ENCODE assay signal across 20 cellular contexts in the genomic region with DNA sequence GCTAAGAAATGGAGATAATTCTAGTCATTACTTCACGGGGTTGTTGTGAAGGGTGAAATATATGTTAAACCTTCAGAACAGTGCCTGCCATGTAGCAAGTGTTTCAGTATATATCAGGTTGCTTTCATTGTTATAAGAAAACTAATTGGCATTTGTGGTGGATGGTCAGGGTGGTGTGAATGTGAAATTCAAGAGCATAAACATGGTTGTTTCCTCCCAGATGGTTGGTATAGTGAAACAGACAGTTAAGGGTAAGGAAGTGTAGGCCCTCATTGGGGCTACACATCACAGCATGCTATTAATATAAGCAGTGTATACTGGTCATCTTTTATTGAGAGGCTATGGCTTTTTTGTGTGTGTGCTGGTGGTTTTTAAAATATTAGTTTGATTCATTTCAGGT.
A peak's percentile ranks its signal among the peaks of the same experiment; 100 is the strongest.
DNase-seq lines count a peak whose midpoint lies in the region; ATAC-seq, FAIRE-seq and TF ChIP-seq lines count a peak whose summit lies in the region.
"Had no signal": no experiment of that assay in that cellular context is flagged by ENCODE, and none has a peak within 500 bp of the region (broad histone marks: within the 10 kb centered on the region; RNA-seq: fewer than 3 reads in every experiment).

No MANE protein-coding gene starts in this region.

- H3K27me3 Mint-ChIP-seq in stimulated activated naive B cell treated with anti-CD40 and anti-IgM and Interleukin-4, amounts not matched to agents 10 μg/mL and 1 μg/mL and 100 μg/mL, for 72 hours, result no peaks in the 10 kb centered on the region
- H3K27me3 Mint-ChIP-seq in activated CD4-positive, alpha-beta T cell treated with anti-CD3 and anti-CD28 coated beads for 36 hours, result no peaks in the 10 kb centered on the region
- H3K27me3 Mint-ChIP-seq: B cell had no signal

- peak overlapping the region; percentile 17 for H3K9ac ChIP-seq in Loucy (ENCODE audit: low read depth, low read length, poor library complexity, severe bottlenecking)
- H3K9ac ChIP-seq in GM12878 (ENCODE audit: control insufficient read depth, insufficient read depth, low read length), result no peak overlapping the region
- no peak overlapping the region for H3K9ac ChIP-seq in kidney (ENCODE audit: low read length in 2 of 2)

- H3K4me3 ChIP-seq in GM12865 (ENCODE audit: low read depth, low read length) (no peak overlapping the region), Loucy (ENCODE audit: low read length, poor library complexity, severe bottlenecking) (no peak overlapping the region), GM12878 (no peak overlapping the region), kidney (ENCODE audit: low read length in 2 of 2) (no peak overlapping the region)
- H3K4me3 ChIP-seq: HAP-1 had no signal

- CTCF ChIA-PET in GM12878 (lab: Yijun Ruan, JAX), result interaction anchor here (0.5 to 2.2 kb wide), 3 partner anchors 26 to 1624 kb away, joined by 3 to 6 read pairs (median 3); no protein-coding TSS in a partner anchor
- CTCF ChIA-PET in activated CD4-positive, alpha-beta T cell treated with anti-CD3 and anti-CD28 coated beads for 36 hours (lab: Charles Lee), result no interaction called here

- POLR2A ChIA-PET in GM12878 (lab: Charles Lee), result interaction anchor here (0.8 kb wide), 1 partner anchor 11 kb away, joined by 3 read pairs; no protein-coding TSS in a partner anchor
- POLR2A ChIA-PET in activated CD4-positive, alpha-beta T cell treated with anti-CD3 and anti-CD28 coated beads for 36 hours (lab: Charles Lee), result no interaction called here

- H3K4me2 ChIP-seq in Loucy (ENCODE audit: low read depth, low read length, poor library complexity, severe bottlenecking) (peak overlapping the region; percentile 47), GM12878 (ENCODE audit: control insufficient read depth, insufficient read depth) (no peak overlapping the region)

- H3K36me3 ChIP-seq in Loucy (ENCODE audit: insufficient read depth, low read length), result no peaks in the 10 kb centered on the region
- H3K36me3 ChIP-seq in GM12878 (ENCODE audit: control insufficient read depth in 2 of 2, insufficient read depth in 2 of 2, low read length in 1 of 2), result no peaks in the 10 kb centered on the region
- no peaks in the 10 kb centered on the region for H3K36me3 ChIP-seq in kidney (ENCODE audit: control insufficient read depth in 1 of 2, insufficient read depth in 2 of 2, low read length in 2 of 2)
- H3K36me3 ChIP-seq: HAP-1 had no signal

- peaks cover 46% of the 10 kb centered on the region for H3K4me1 ChIP-seq in Loucy (ENCODE audit: insufficient read depth, low read length, poor library complexity, severe bottlenecking)
- H3K4me1 ChIP-seq in GM12878 (ENCODE audit: control insufficient read depth, insufficient read depth, low read length), result peaks cover 12% of the 10 kb centered on the region
- H3K4me1 ChIP-seq in kidney (ENCODE audit: control insufficient read depth in 1 of 2, insufficient read depth in 1 of 2, low read depth in 1 of 2, low read length in 2 of 2), result no peaks in the 10 kb centered on the region

- intact Hi-C loops in GM12878 (cut with micrococcal nuclease; ENCODE audit: unreplicated experiment) (no loop called here), kidney (cut with DNase I) (no loop called here)
- intact Hi-C loops in activated CD4-positive, alpha-beta T cell treated with anti-CD3 and anti-CD28 coated beads for 36 hours (cut with DNase I, micrococcal nuclease), result no loop called here

- TF ChIP-seq EP300 in GM12878 (IDR thresholded peaks at IDR 0.05; ENCODE audit: borderline replicate concordance in 1 of 2, control insufficient read depth in 1 of 2, low read depth in 2 of 2, low read length in 2 of 2), result no peak

- ATAC-seq in GM12878, result peak; percentile 75
- ATAC-seq in stimulated activated naive B cell treated with anti-CD40 and anti-IgM and Interleukin-4, amounts not matched to agents 10 μg/mL and 1 μg/mL and 100 μg/mL, for 72 hours (replicated peaks), result no peak
- ATAC-seq in activated CD4-positive, alpha-beta T cell treated with anti-CD3 and anti-CD28 coated beads for 36 hours, result no peak
- ATAC-seq: CD8-positive, alpha-beta T cell; HepG2 had no signal

- H3K9me3 ChIP-seq in Loucy (ENCODE audit: insufficient read depth, low read depth, low read length) (no peaks in the 10 kb centered on the region), GM12878 (replicated peaks; ENCODE audit: control insufficient read depth, insufficient read depth, low read length) (no peaks in the 10 kb centered on the region; the same call in 2 of the 3 replicates), kidney (ENCODE audit: control insufficient read depth in 1 of 2, low read length in 2 of 2) (no peaks in the 10 kb centered on the region)
- H3K9me3 ChIP-seq: HAP-1 had no signal

- H3K4me1 Mint-ChIP-seq in stimulated activated naive B cell treated with anti-CD40 and anti-IgM and Interleukin-4, amounts not matched to agents 10 μg/mL and 1 μg/mL and 100 μg/mL, for 72 hours, result peaks cover 5 to 6% of the 10 kb centered on the region in 2 donors
- no peaks in the 10 kb centered on the region for H3K4me1 Mint-ChIP-seq in activated CD4-positive, alpha-beta T cell treated with anti-CD3 and anti-CD28 coated beads for 36 hours

- DNase-seq in GM12865 (ENCODE audit: low read depth) (peak; percentile 40), GM12878 (ENCODE audit: low read depth, low spot score) (no peak), kidney (no peak), GM10266 (ENCODE audit: extremely low spot score) (no peak)
- DNase-seq in stimulated activated naive B cell treated with anti-CD40 and anti-IgM and Interleukin-4, amounts not matched to agents 10 μg/mL and 1 μg/mL and 100 μg/mL, for 72 hours, result no peak
- DNase-seq in activated CD4-positive, alpha-beta T cell treated with anti-CD3 and anti-CD28 coated beads for 36 hours, result no peak
- DNase-seq: CD8-positive, alpha-beta T cell; DMS153; DMS79 treated with DMSO at 0.1 percent for 48 hours; EL had no signal

- no peaks in the 10 kb centered on the region for H4K20me1 ChIP-seq in Loucy (ENCODE audit: insufficient read depth, low read length, poor library complexity, severe bottlenecking)
- no peaks in the 10 kb centered on the region for H4K20me1 ChIP-seq in GM12878 (ENCODE audit: control insufficient read depth, insufficient read depth)

- no peak for TF ChIP-seq RAD21 in GM12878 (IDR thresholded peaks at IDR 0.05; ENCODE audit: insufficient read depth, low read depth, low read length)

- SMC1A ChIA-PET in GM12878 (lab: Charles Lee; ENCODE audit: uncharacterized antibody, unreplicated experiment), result interaction anchor here (0.8 to 9.9 kb wide), 14 partner anchors 7 to 75 kb away, joined by 3 to 59 read pairs (median 5); no protein-coding TSS in a partner anchor

- H3K9me2 ChIP-seq in Loucy (replicated peaks; ENCODE audit: low read depth, low read length), result no peaks in the 10 kb centered on the region

- WGBS in GM12878 (ENCODE audit: insufficient coverage, insufficient replicate concordance, low lambda C conversion rate, missing lambda C conversion rate), result 38% methylated on average over 1 of the region's 1 CpG

- TF ChIP-seq CTCF in GM12865 (IDR thresholded peaks at IDR 0.05; ENCODE audit: insufficient read depth, low read depth, low read length, missing control alignments) (no peak), Loucy (conservative IDR thresholded peaks at IDR 0.05; ENCODE audit: low read length) (no peak), GM12878 (IDR thresholded peaks at IDR 0.05 in 2 of 3, conservative IDR thresholded peaks at IDR 0.05 in 1 of 3; ENCODE audit: control insufficient read depth in 2 of 3, extremely low read depth in 1 of 3, insufficient read depth in 1 of 3, low read depth in 3 of 3, low read length in 3 of 3) (no peak), kidney (IDR thresholded peaks at IDR 0.05; ENCODE audit: borderline replicate concordance, extremely low read depth, insufficient read depth) (no peak), GM10266 (IDR thresholded peaks at IDR 0.05; ENCODE audit: control insufficient read depth, insufficient read depth, low read depth, missing control alignments) (no peak)

- peaks cover 0 to 2% of the 10 kb centered on the region in 2 donors for H3K9me3 Mint-ChIP-seq in stimulated activated naive B cell treated with anti-CD40 and anti-IgM and Interleukin-4, amounts not matched to agents 10 μg/mL and 1 μg/mL and 100 μg/mL, for 72 hours
- H3K9me3 Mint-ChIP-seq in activated CD4-positive, alpha-beta T cell treated with anti-CD3 and anti-CD28 coated beads for 36 hours (ENCODE audit: low read depth), result no peaks in the 10 kb centered on the region
- H3K9me3 Mint-ChIP-seq: CD8-positive, alpha-beta T cell had no signal

- H3K27ac ChIP-seq in GM12878 (ENCODE audit: control insufficient read depth, insufficient read depth) (no peak overlapping the region), kidney (ENCODE audit: low read depth in 2 of 2, low read length in 2 of 2) (no peak overlapping the region)

- FAIRE-seq in GM12878 (lab: Jason Lieb, UNC) (no peak), kidney (lab: Jason Lieb, UNC) (no peak)
- FAIRE-seq: A204.1, D721Med, G401.6, GM18507, H1, HepG2 had no signal

- H3F3A ChIP-seq in Loucy (ENCODE audit: low read depth), result no peaks in the 10 kb centered on the region

- RAD21 ChIA-PET in GM12878 (lab: Charles Lee; ENCODE audit: unreplicated experiment), result interaction anchor here (0.9 to 1.7 kb wide), 5 partner anchors 9 to 68 kb away, joined by 3 to 8 read pairs (median 3); no protein-coding TSS in a partner anchor

- H3K36me3 Mint-ChIP-seq in stimulated activated naive B cell treated with anti-CD40 and anti-IgM and Interleukin-4, amounts not matched to agents 10 μg/mL and 1 μg/mL and 100 μg/mL, for 72 hours, result no peaks in the 10 kb centered on the region
- no peaks in the 10 kb centered on the region for H3K36me3 Mint-ChIP-seq in activated CD4-positive, alpha-beta T cell treated with anti-CD3 and anti-CD28 coated beads for 36 hours (ENCODE audit: low read depth)
- H3K36me3 Mint-ChIP-seq: CD14-positive monocyte; CD8-positive, alpha-beta T cell had no signal

- no TSS peak for BruUV-seq in GM12878 (replicated peaks; lab: Mats Ljungman, UMichigan)

- H3K4me3 Mint-ChIP-seq in stimulated activated naive B cell treated with anti-CD40 and anti-IgM and Interleukin-4, amounts not matched to agents 10 μg/mL and 1 μg/mL and 100 μg/mL, for 72 hours, result no peak overlapping the region
- H3K4me3 Mint-ChIP-seq in activated CD4-positive, alpha-beta T cell treated with anti-CD3 and anti-CD28 coated beads for 36 hours, result no peak overlapping the region
- H3K4me3 Mint-ChIP-seq: B cell; CD14-positive monocyte; CD8-positive, alpha-beta T cell had no signal

- H3K79me2 ChIP-seq in Loucy (ENCODE audit: insufficient read depth, low read length) (peaks cover 64% of the 10 kb centered on the region), GM12878 (ENCODE audit: control insufficient read depth, insufficient read depth, low read length) (peaks cover 2% of the 10 kb centered on the region)

- in situ Hi-C loops in GM12878 (cut with MboI), result no loop called here

- H3K27me3 ChIP-seq in Loucy (ENCODE audit: insufficient read depth, low read length, poor library complexity, severe bottlenecking), result no peaks in the 10 kb centered on the region
- H3K27me3 ChIP-seq in GM12878 (replicated peaks in 1 of 2; ENCODE audit: control insufficient read depth in 2 of 2, insufficient read depth in 2 of 2, low read length in 1 of 2), result no peaks in the 10 kb centered on the region

- TF ChIP-seq POLR2A in GM12878 (IDR thresholded peaks at IDR 0.05; ENCODE audit: low read depth, low read length), result no peak

- H3K27ac Mint-ChIP-seq in stimulated activated naive B cell treated with anti-CD40 and anti-IgM and Interleukin-4, amounts not matched to agents 10 μg/mL and 1 μg/mL and 100 μg/mL, for 72 hours, result peak overlapping the region; percentile 37
- no peak overlapping the region for H3K27ac Mint-ChIP-seq in activated CD4-positive, alpha-beta T cell treated with anti-CD3 and anti-CD28 coated beads for 36 hours
- H3K27ac Mint-ChIP-seq: B cell; CD14-positive monocyte; CD8-positive, alpha-beta T cell had no signal

- H2AFZ ChIP-seq in Loucy (ENCODE audit: low read length) (no peak overlapping the region), GM12878 (ENCODE audit: control insufficient read depth, low read depth, low read length) (no peak overlapping the region)
